In genomic region chr6:44178424-44179071, GRCh38 we compare ENCODE assay signal across 2 cellular contexts.
TF ChIP-seq lines count a peak whose summit lies in the region.

No MANE protein-coding gene starts in this region.

TF ChIP-seq in HEK293, 187 proteins besides CTCF, POLR2A, EP300 and RAD21:
- no peak for TF ChIP-seq ZNF521 (tag by site-specific recombination; IDR thresholded peaks at IDR 0.05)
- TF ChIP-seq PRDM2 (tag by site-specific recombination; IDR thresholded peaks at IDR 0.05; ENCODE audit: borderline replicate concordance): no peak
- TF ChIP-seq ZNF121 (tag by site-specific recombination; IDR thresholded peaks at IDR 0.05): peak; percentile 48; the same call in 1 of the 2 replicates

TF ChIP-seq in K562, 482 proteins besides CTCF, POLR2A, EP300 and RAD21:
- TF ChIP-seq HNRNPK (IDR thresholded peaks at IDR 0.05; ENCODE audit: low read depth, low read length, poor library complexity, severe bottlenecking): no peak
- TF ChIP-seq ZNF121 (CRISPR knock-in tag; conservative IDR thresholded peaks at IDR 0.05): peak; percentile 81
